In genomic region chr11:48506169-48506568, GRCh38 we compare ENCODE assay signal across 21 cellular contexts. TPM values are rescaled to one million over a fixed set of nuclear protein-coding genes. Genes with fewer than 3 reads are reported as not detected.
"Had no signal": no experiment of that assay in that cellular context is flagged by ENCODE, and none has a peak within 500 bp of the region (broad histone marks: within the 10 kb centered on the region; RNA-seq: fewer than 3 reads in every experiment).

No MANE protein-coding gene starts in this region.

RNA-seq across cellular contexts. Expression of gene OR4A47, which starts 17.6 kb away (rescaled TPM):
- total RNA-seq: activated naive CD4-positive, alpha-beta T cell treated with anti-CD3 and anti-CD28 coated beads for 36 hours; activated naive CD4-positive, alpha-beta T cell treated with anti-CD3 and anti-CD28 coated beads, Interleukin-2, amount 50 U/mL, for 72 hours; activated naive CD8-positive, alpha-beta T cell treated with anti-CD3 and anti-CD28 coated beads for 36 hours; activated naive CD8-positive, alpha-beta T cell treated with anti-CD3 and anti-CD28 coated beads, Interleukin-2, amount 10 ng/mL, durations not matched to agents 7 days and 5 days; activated T-cell treated with anti-CD3 and anti-CD28 coated beads, Interleukin-2, amount 50 U/mL, for 4 hours; activated T-cell treated with anti-CD3 and anti-CD28 coated beads, Interleukin-2, amount 50 U/mL, for 72 hours; activated T-helper 1 cell treated with anti-CD3 and anti-CD28 coated beads, Interleukin-12 subunit alpha, Interleukin-12 subunit beta, Interleukin-2, Interleukin-4 antibody, amounts not matched to agents 30 ng/mL and 10 ng/mL and 1 ng/mL, durations not matched to agents 14 hours and 24 hours and 36 hours; activated T-helper 17 cell treated with anti-CD3 and anti-CD28 coated beads, Interleukin-2, amount 50 U/mL, for 72 hours; activated T-helper 2 cell treated with anti-CD3 and anti-CD28 coated beads, Interferon-gamma antibody, Interleukin-2, Interleukin-4, amounts not matched to agents 10 μg/mL and 5 μg/mL and 100 μg/mL, durations not matched to agents 14 hours and 24 hours and 36 hours; adrenal gland; aorta; ascending aorta; astrocyte; body of pancreas; breast epithelium; bronchial epithelial cell; cardiac muscle cell; cardiac septum; cerebellum; chondrocyte had no signal
- polyA plus RNA-seq: adipose tissue, adrenal gland, aorta, cardiac muscle cell had no signal
